ENCODE assay signal across 9 cellular contexts in the genomic region with DNA sequence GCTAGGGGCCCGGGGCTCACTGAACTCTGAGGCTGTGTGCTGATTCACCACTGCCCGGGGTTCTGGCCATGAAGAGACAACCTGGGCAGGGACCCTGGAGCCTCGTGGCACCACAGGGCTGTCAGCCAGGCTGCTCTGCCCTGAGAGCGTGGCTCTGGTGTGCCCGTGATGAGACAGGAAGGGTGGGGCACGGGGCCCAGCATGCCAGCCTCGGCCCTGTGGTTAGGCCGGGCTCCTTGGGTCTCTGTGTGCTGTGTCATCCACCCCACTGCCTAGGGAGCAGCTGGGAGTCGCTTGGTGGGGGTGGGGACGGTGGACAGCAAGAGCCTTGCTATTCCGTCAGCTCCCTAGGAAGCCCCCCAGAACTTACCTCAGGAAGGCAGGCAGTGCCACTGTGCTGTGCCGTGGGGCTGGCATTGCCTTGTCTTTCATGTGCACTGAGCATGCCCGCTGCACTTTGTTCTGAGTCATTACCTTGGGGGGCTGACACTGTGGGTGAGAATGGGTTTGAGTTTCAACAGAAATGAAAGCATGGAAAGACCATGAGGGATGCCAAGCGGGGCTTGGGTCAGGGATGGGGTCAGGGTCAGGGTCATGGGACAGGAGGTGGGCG. TPM values are rescaled to one million over a fixed set of nuclear protein-coding genes. Genes with fewer than 3 reads are reported as not detected.
DNase-seq lines count a peak whose midpoint lies in the region; ATAC-seq and TF ChIP-seq lines count a peak whose summit lies in the region.
"Had no signal": no experiment of that assay in that cellular context is flagged by ENCODE, and none has a peak within 500 bp of the region (broad histone marks: within the 10 kb centered on the region; RNA-seq: fewer than 3 reads in every experiment).

No MANE protein-coding gene starts in this region.

- H3K36me3 ChIP-seq in PC-3 (ENCODE audit: low read depth, low read length) (peaks cover 7% of the 10 kb centered on the region; the same call in 1 of the 2 replicates), skeletal muscle satellite cell (ENCODE audit: insufficient read depth, low read length) (peaks cover 18% of the 10 kb centered on the region)

- peak; percentile 21 for DNase-seq in activated CD4-positive, alpha-beta T cell treated with anti-CD3 and anti-CD28 coated beads for 48 hours
- no peak for DNase-seq in activated CD4-positive, alpha-beta T cell treated with anti-CD3 and anti-CD28 coated beads for 1 hour
- DNase-seq in PC-3 (peak; percentile 93), NCI-H1105 treated with DMSO at 0.1 percent for 48 hours (lab: John Stamatoyannopoulos, UW) (no peak), NCI-H2081 treated with DMSO at 0.1 percent for 48 hours (lab: John Stamatoyannopoulos, UW) (no peak), NOMO-1 treated with DMSO at 0.1 percent for 48 hours (lab: John Stamatoyannopoulos, UW; ENCODE audit: unreplicated experiment) (no peak)
- DNase-seq in central memory CD8-positive, alpha-beta T cell (ENCODE audit: low spot score in 2 of 2) = no peak

- H3K4me1 ChIP-seq in PC-3 (ENCODE audit: insufficient read depth, low read length) = peaks cover 25% of the 10 kb centered on the region
- H3K4me1 ChIP-seq in skeletal muscle satellite cell (ENCODE audit: control insufficient read depth, insufficient read depth, low read length) = peaks cover 28% of the 10 kb centered on the region

- no peak overlapping the region for H3K4me3 Mint-ChIP-seq in central memory CD8-positive, alpha-beta T cell
- H3K4me3 Mint-ChIP-seq: brain had no signal

- CTCF ChIA-PET in PC-3 (lab: Charles Lee) = no interaction called here

- no peaks in the 10 kb centered on the region for H3K27me3 Mint-ChIP-seq in central memory CD8-positive, alpha-beta T cell
- H3K27me3 Mint-ChIP-seq: brain had no signal

- H3K4me2 ChIP-seq in PC-3 (ENCODE audit: low read length) = peak overlapping the region; percentile 56
- H3K4me2 ChIP-seq in skeletal muscle satellite cell (ENCODE audit: low read length) = peak overlapping the region; percentile 67

- H3F3A ChIP-seq in PC-3 (ENCODE audit: low read length, unreplicated experiment) = no peaks in the 10 kb centered on the region

- intact Hi-C loops in PC-3 (cut with micrococcal nuclease) = loop anchor here (10.0 kb wide), 1 partner anchor 446 kb away; no protein-coding TSS in a partner anchor

- H3K27ac ChIP-seq in PC-3 (ENCODE audit: low read length) = peak overlapping the region; percentile 64

- no TSS peak for BruUV-seq in PC-3 (replicated peaks; lab: Mats Ljungman, UMichigan)

- no peak for TF ChIP-seq CTCF in PC-3 (conservative IDR thresholded peaks at IDR 0.05; ENCODE audit: low read depth, low read length)

- H3K9me3 ChIP-seq in PC-3 (ENCODE audit: low read length) (no peaks in the 10 kb centered on the region), skeletal muscle satellite cell (replicated peaks; ENCODE audit: low read length) (no peaks in the 10 kb centered on the region)

- H3K27me3 ChIP-seq in PC-3 (ENCODE audit: low read length) (no peaks in the 10 kb centered on the region), skeletal muscle satellite cell (ENCODE audit: control insufficient read depth, insufficient read depth, low read length) (no peaks in the 10 kb centered on the region)

- H3K9me2 ChIP-seq in PC-3 (replicated peaks; ENCODE audit: low read length) = no peaks in the 10 kb centered on the region

- peaks cover 9% of the 10 kb centered on the region for H3K4me1 Mint-ChIP-seq in central memory CD8-positive, alpha-beta T cell
- H3K4me1 Mint-ChIP-seq: brain had no signal

- H4K20me1 ChIP-seq in PC-3 (ENCODE audit: low read length) = no peaks in the 10 kb centered on the region

- H3K36me3 Mint-ChIP-seq in central memory CD8-positive, alpha-beta T cell (ENCODE audit: insufficient read depth) = peaks cover 8% of the 10 kb centered on the region

- no peaks in the 10 kb centered on the region for H3K79me2 ChIP-seq in PC-3 (ENCODE audit: low read length)

- H3K9ac ChIP-seq in PC-3 (ENCODE audit: low read length) (peak overlapping the region; percentile 53), skeletal muscle satellite cell (ENCODE audit: low read depth, low read length) (peak overlapping the region; percentile 75)

- H3K9me3 Mint-ChIP-seq in central memory CD8-positive, alpha-beta T cell = no peaks in the 10 kb centered on the region
- H3K9me3 Mint-ChIP-seq: brain had no signal

- POLR2A ChIA-PET in PC-3 (lab: Charles Lee; ENCODE audit: unreplicated experiment) = no interaction called here

- peak overlapping the region; percentile 14; the same call in 1 of the 2 replicates for H2AFZ ChIP-seq in PC-3 (ENCODE audit: low read length)

- ATAC-seq in PC-3 = peak; percentile 98
- no peak for ATAC-seq in central memory CD8-positive, alpha-beta T cell (replicated peaks; ENCODE audit: extremely low read depth, poor library complexity, severe bottlenecking)

- H3K4me3 ChIP-seq in PC-3 (ENCODE audit: low read length) = no peak overlapping the region
- peak overlapping the region; percentile 35 for H3K4me3 ChIP-seq in skeletal muscle satellite cell (ENCODE audit: low read length)

- peak overlapping the region; percentile 86 for H3K27ac Mint-ChIP-seq in central memory CD8-positive, alpha-beta T cell (ENCODE audit: low read depth)
- H3K27ac Mint-ChIP-seq: brain had no signal

RNA-seq across cellular contexts. Expression of gene TPCN2, which starts 31.7 kb away (rescaled TPM):
- total RNA-seq in PC-3 (2014; rRNA removed) = 13.0 and 14.5 TPM in 2 replicates
- total RNA-seq in skeletal muscle satellite cell (2012; rRNA removed) = 8.7 and 9.1 TPM in 2 replicates

Comparison
In these comparisons a context has a peak if more than half of its experiments do, and no peak if none do; other contexts are left out.
1. DNase-seq: peak in activated CD4-positive, alpha-beta T cell treated with anti-CD3 and anti-CD28 coated beads for 48 hours (single experiment) and PC-3 (single experiment); none in activated CD4-positive, alpha-beta T cell treated with anti-CD3 and anti-CD28 coated beads for 1 hour (single experiment), central memory CD8-positive, alpha-beta T cell (0 of 2), NCI-H1105 treated with DMSO at 0.1 percent for 48 hours (single experiment), NCI-H2081 treated with DMSO at 0.1 percent for 48 hours (single experiment) and NOMO-1 treated with DMSO at 0.1 percent for 48 hours (single experiment).